In genomic region chr1:57302812-57303607, GRCh38 we compare ENCODE assay signal across 14 cellular contexts.
A peak's percentile ranks its signal among the peaks of the same experiment; 100 is the strongest.
DNase-seq lines count a peak whose midpoint lies in the region; ATAC-seq and TF ChIP-seq lines count a peak whose summit lies in the region.
"Had no signal": no experiment of that assay in that cellular context is flagged by ENCODE, and none has a peak within 500 bp of the region (broad histone marks: within the 10 kb centered on the region; RNA-seq: fewer than 3 reads in every experiment).

No MANE protein-coding gene starts in this region.

- peaks cover 57% of the 10 kb centered on the region for H3K4me1 Mint-ChIP-seq in nephron progenitor cell

- H4K20me1 ChIP-seq in BLaER1 = no peaks in the 10 kb centered on the region

- peak overlapping the region; percentile 91; the same call in 1 of the 2 replicates for H3K4me2 ChIP-seq in BLaER1

- POLR2A ChIA-PET in HEK293 (lab: Yijun Ruan, JAX) = no interaction called here

- H3K27me3 Mint-ChIP-seq in nephron progenitor cell (ENCODE audit: low read depth, poor library complexity) = peaks cover 8% of the 10 kb centered on the region

- H3K36me3 ChIP-seq in BLaER1 = no peaks in the 10 kb centered on the region; the same call in 1 of the 2 replicates
- no peaks in the 10 kb centered on the region for H3K36me3 ChIP-seq in HEK293 (ENCODE audit: control insufficient read depth in 2 of 2, insufficient read depth in 1 of 2, low read length in 2 of 2)
- no peaks in the 10 kb centered on the region for H3K36me3 ChIP-seq in stomach

- DNase-seq in nephron progenitor cell (no peak), H4 (ENCODE audit: low spot score) (no peak), stomach (no peak)
- DNase-seq: CD4-positive, alpha-beta memory T cell; DMS79; GOT3; HCEC 1CT had no signal

- intact Hi-C loops in stomach (cut with DNase I; ENCODE audit: low total_unique reads) = no loop called here

- peaks cover 70% of the 10 kb centered on the region for H3K4me1 ChIP-seq in BLaER1
- no peaks in the 10 kb centered on the region for H3K4me1 ChIP-seq in HEK293 (ENCODE audit: control insufficient read depth, insufficient read depth, low read length)
- no peaks in the 10 kb centered on the region for H3K4me1 ChIP-seq in stomach

- H3K27ac Mint-ChIP-seq in nephron progenitor cell = peak overlapping the region; percentile 63
- H3K27ac Mint-ChIP-seq: B cell had no signal

- no peak overlapping the region for H3K9ac ChIP-seq in BLaER1

- H3K4me3 ChIP-seq in BLaER1 = no peak overlapping the region
- H3K4me3 ChIP-seq in HEK293 (ENCODE audit: low read depth, low read length) = no peak overlapping the region
- H3K4me3 ChIP-seq in stomach = no peak overlapping the region
- H3K4me3 ChIP-seq: GM12878 had no signal

- no peaks in the 10 kb centered on the region for H3K9me3 Mint-ChIP-seq in nephron progenitor cell

- no peaks in the 10 kb centered on the region for H3K36me3 Mint-ChIP-seq in nephron progenitor cell (ENCODE audit: low read depth)

- CTCF ChIA-PET in HEK293 (lab: Yijun Ruan, JAX) = no interaction called here

- TF ChIP-seq EP300 in stomach (IDR thresholded peaks at IDR 0.05) = no peak

- H3K9me3 ChIP-seq in BLaER1 (no peaks in the 10 kb centered on the region), HEK293 (ENCODE audit: control insufficient read depth, insufficient read depth, low read depth, low read length) (no peaks in the 10 kb centered on the region), stomach (no peaks in the 10 kb centered on the region)

- H3K27me3 ChIP-seq in BLaER1 (no peaks in the 10 kb centered on the region), stomach (no peaks in the 10 kb centered on the region)

- no peak overlapping the region for H3K27ac ChIP-seq in BLaER1
- no peak overlapping the region for H3K27ac ChIP-seq in HEK293 (ENCODE audit: extremely low read depth, low read depth, low read length)
- H3K27ac ChIP-seq in VCaP = peak overlapping the region; percentile 75; the same call in 1 of the 2 replicates
- H3K27ac ChIP-seq in stomach = no peak overlapping the region
- H3K27ac ChIP-seq: C4-2B had no signal

- TF ChIP-seq POLR2A in stomach (IDR thresholded peaks at IDR 0.05) = no peak

- ATAC-seq in HG03521 (IDR thresholded peaks at IDR 0.05; ENCODE audit: unreplicated experiment) = no peak
- ATAC-seq: GM12878 had no signal

- TF ChIP-seq CTCF in HEK293 (tag by site-specific recombination; IDR thresholded peaks at IDR 0.05) = no peak
- TF ChIP-seq CTCF in VCaP (conservative IDR thresholded peaks at IDR 0.05) = no peak
- TF ChIP-seq CTCF in nephron progenitor cell (IDR thresholded peaks at IDR 0.05) = no peak
- no peak for TF ChIP-seq CTCF in stomach (IDR thresholded peaks at IDR 0.05)

- 80 to 86% (median 81%) methylated on average over 5 of the region's 5 CpGs for WGBS in stomach, 5 donors

- peak overlapping the region; percentile 18 for H3K4me3 Mint-ChIP-seq in nephron progenitor cell
- H3K4me3 Mint-ChIP-seq: B cell had no signal

TF ChIP-seq in HEK293, 187 proteins besides CTCF, POLR2A, EP300 and RAD21:
- TF ChIP-seq HOXC10 (CRISPR knock-in tag; IDR thresholded peaks at IDR 0.05) (no peak), ZNF292 (tag by site-specific recombination; IDR thresholded peaks at IDR 0.05; ENCODE audit: borderline replicate concordance, low read depth) (no peak), ZIC2 (tag by site-specific recombination; IDR thresholded peaks at IDR 0.05) (no peak), ATF2 (tag by site-specific recombination; IDR thresholded peaks at IDR 0.05; ENCODE audit: low read depth) (peak; percentile 83), ZNF777 (tag by site-specific recombination; IDR thresholded peaks at IDR 0.05; ENCODE audit: borderline replicate concordance) (no peak), ZFP37 (tag by site-specific recombination; IDR thresholded peaks at IDR 0.05) (0 out of 2 replicates have a peak, but pooled peaks have one; percentile 71)
